In genomic region chr10:118922226-118922625, GRCh38 we compare ENCODE assay signal across 23 cellular contexts.
DNase-seq lines count a peak whose midpoint lies in the region; ATAC-seq and TF ChIP-seq lines count a peak whose summit lies in the region.
"Had no signal": no experiment of that assay in that cellular context is flagged by ENCODE, and none has a peak within 500 bp of the region (broad histone marks: within the 10 kb centered on the region; RNA-seq: fewer than 3 reads in every experiment).

No MANE protein-coding gene starts in this region.

- POLR2A ChIA-PET in Panc1 (lab: Charles Lee) = no interaction called here

- 43% methylated on average over 1 of the region's 1 CpG for WGBS in esophagus muscularis mucosa

- intact Hi-C loops in Panc1 (cut with micrococcal nuclease; ENCODE audit: unreplicated experiment) = no loop called here
- intact Hi-C loops in esophagus muscularis mucosa (cut with DNase I) = no loop called here

- no peak for TF ChIP-seq POLR2A in esophagus muscularis mucosa (IDR thresholded peaks at IDR 0.05; ENCODE audit: low read depth)

- TF ChIP-seq EP300 in esophagus muscularis mucosa (IDR thresholded peaks at IDR 0.05) = no peak

- TF ChIP-seq CTCF in Panc1 (IDR thresholded peaks at IDR 0.05) = no peak
- TF ChIP-seq CTCF in esophagus muscularis mucosa (IDR thresholded peaks at IDR 0.05) = no peak

- ATAC-seq in Panc1 (0 out of 2 replicates have a peak, but pooled peaks have one; percentile 42), HG02759 (IDR thresholded peaks at IDR 0.05; ENCODE audit: unreplicated experiment) (no peak), GM18867 (IDR thresholded peaks at IDR 0.05; ENCODE audit: unreplicated experiment) (no peak)
- ATAC-seq: GM12878, left ventricle myocardium superior, right cardiac atrium, T-cell had no signal

- BruUV-seq in Panc1 (replicated peaks; lab: Mats Ljungman, UMichigan) = no TSS peak

- H3K27ac ChIP-seq in Panc1 (ENCODE audit: low read length) (no peak overlapping the region), esophagus muscularis mucosa (replicated peaks in 1 of 4) (no peak overlapping the region)
- H3K27ac ChIP-seq: GM23248 had no signal

- H3K4me1 ChIP-seq in Panc1 (ENCODE audit: control insufficient read depth, insufficient read depth, low read length) = no peaks in the 10 kb centered on the region
- no peaks in the 10 kb centered on the region for H3K4me1 ChIP-seq in esophagus muscularis mucosa

- CTCF ChIA-PET in Panc1 (lab: Charles Lee) = no interaction called here

- no peaks in the 10 kb centered on the region for H3K9me3 ChIP-seq in Panc1 (ENCODE audit: control insufficient read depth, insufficient read depth, low read depth, low read length)
- no peaks in the 10 kb centered on the region for H3K9me3 ChIP-seq in esophagus muscularis mucosa

- no peaks in the 10 kb centered on the region for H3K27me3 ChIP-seq in Panc1 (ENCODE audit: control insufficient read depth, insufficient read depth, low read length)
- no peaks in the 10 kb centered on the region for H3K27me3 ChIP-seq in esophagus muscularis mucosa

- DNase-seq in EH (ENCODE audit: low read depth) (peak; percentile 19), Panc1 (ENCODE audit: low read depth, low spot score) (no peak), esophagus muscularis mucosa (ENCODE audit: extremely low spot score) (peak; percentile 66), renal cortical epithelial cell (ENCODE audit: low read depth) (peak; percentile 47), dedifferentiated amniotic fluid mesenchymal stem cell (ENCODE audit: extremely low spot score) (no peak), NCI-H69 (lab: John Stamatoyannopoulos, UW) (no peak)
- DNase-seq: aorta; CD4-positive, CD25-positive, alpha-beta regulatory T cell; DMS 273 treated with DMSO at 0.1 percent for 48 hours; effector memory CD4-positive, alpha-beta T cell; glutamatergic neuron; GM23248; Kasumi-1; left ventricle myocardium superior; NCI-H2081 treated with DMSO at 0.1 percent for 48 hours; NCI-H524 treated with DMSO at 0.1 percent for 48 hours; occipital lobe; right cardiac atrium; SIG-M5; T-cell had no signal

- H3K4me3 ChIP-seq in Panc1 (ENCODE audit: low read depth in 2 of 2, low read length in 2 of 2) (no peak overlapping the region), esophagus muscularis mucosa (no peak overlapping the region)
- H3K4me3 ChIP-seq: GM12878, GM23248 had no signal

- in situ Hi-C loops in Panc1 (cut with HindIII; ENCODE audit: low pct_unique_long_range_greater_than_20kb, low sequenced_read_pairs) = no loop called here

- H3K36me3 ChIP-seq in Panc1 (ENCODE audit: control insufficient read depth, insufficient read depth, low read length) (no peaks in the 10 kb centered on the region), esophagus muscularis mucosa (no peaks in the 10 kb centered on the region)

Comparison
In these comparisons a context has a peak if more than half of its experiments do, and no peak if none do; other contexts are left out.
1. DNase-seq: peak in EH (single experiment), esophagus muscularis mucosa (single experiment) and renal cortical epithelial cell (single experiment); none in Panc1 (single experiment), dedifferentiated amniotic fluid mesenchymal stem cell (single experiment) and NCI-H69 (single experiment).